Comparison of ENCODE assay signal across 8 cellular contexts in genomic region chr11:67606477-67607295, GRCh38. TPM values are rescaled to one million over a fixed set of nuclear protein-coding genes. Genes with fewer than 3 reads are reported as not detected.
DNase-seq lines count a peak whose midpoint lies in the region; ATAC-seq and TF ChIP-seq lines count a peak whose summit lies in the region.

NDUFV1 (plus strand) TSS chr11:67606936; CDS start chr11:67607005, 69 bp downstream.

- ATAC-seq in HG03439 (IDR thresholded peaks at IDR 0.05; ENCODE audit: unreplicated experiment) (peak; percentile 93), left colon (peak; percentile 97)

- H3K36me3 ChIP-seq in BE2C = peaks cover 31% of the 10 kb centered on the region

- TF ChIP-seq POLR2A in GM19193 (IDR thresholded peaks at IDR 0.05; ENCODE audit: extremely low read depth, insufficient read depth, insufficient read length) = peak; percentile 84

- no peaks in the 10 kb centered on the region for H3K27me3 ChIP-seq in BE2C

- peak within 1 kb of the TSS; percentile 81 for H3K27ac ChIP-seq in cingulate gyrus (ENCODE audit: low read depth, low read length)

- TF ChIP-seq CTCF in BE2C (IDR thresholded peaks at IDR 0.05; ENCODE audit: low read depth, low read length) = peak; percentile 42

- peak within 1 kb of the TSS; percentile 94 for H3K4me3 ChIP-seq in BE2C (ENCODE audit: low read depth, low read length)

- no peaks in the 10 kb centered on the region; the same call in 1 of the 2 replicates for H3K4me1 ChIP-seq in BE2C

- no peaks in the 10 kb centered on the region for H3K9me3 ChIP-seq in BE2C

- DNase-seq in BE2C (peak; percentile 99), NCI-H524 (lab: John Stamatoyannopoulos, UW) (peak; percentile 83 to 89), left colon (peak; percentile 97 to 98)
- peak; percentile 96 for DNase-seq in activated CD4-positive, alpha-beta T cell treated with anti-CD3 and anti-CD28 coated beads for 4 hours
- DNase-seq in stimulated activated CD4-positive, alpha-beta T cell treated with anti-CD3 and anti-CD28 coated beads, Interleukin-1b, Interleukin-23, amount 100 ng/mL, for 48 hours = peak; percentile 96

- intact Hi-C loops in left colon (cut with DNase I, micrococcal nuclease) = no loop called here

RNA-seq across cellular contexts. Expression of gene NDUFV1, which starts in this region (rescaled TPM):
- polyA plus RNA-seq in BE2C (2012; ENCODE audit: insufficient read depth, insufficient read length, low read depth) = 1,032 TPM
- 100 to 1,000 TPM; 292 to 377 TPM for total RNA-seq in left colon

Comparison
In these comparisons a context has a peak if more than half of its experiments do, and no peak if none do; other contexts are left out.
1. Peak in every context shown above with its lines: DNase-seq, ATAC-seq, H3K4me3 ChIP-seq and H3K27ac ChIP-seq.